In genomic region chr13:106374631-106375030, GRCh38 we compare ENCODE assay signal across 22 cellular contexts.
DNase-seq lines count a peak whose midpoint lies in the region; ATAC-seq and TF ChIP-seq lines count a peak whose summit lies in the region.
"Had no signal": no experiment of that assay in that cellular context is flagged by ENCODE, and none has a peak within 500 bp of the region (broad histone marks: within the 10 kb centered on the region; RNA-seq: fewer than 3 reads in every experiment).

No MANE protein-coding gene starts in this region.

- H3K27ac ChIP-seq in mammary epithelial cell (ENCODE audit: insufficient read depth, low read depth, low read length) (no peak overlapping the region), trophoblast cell (ENCODE audit: low read depth, low read length) (no peak overlapping the region)
- H3K27ac ChIP-seq in effector memory CD4-positive, alpha-beta T cell (ENCODE audit: insufficient read depth, low read length, poor library complexity, severe bottlenecking) = no peak overlapping the region
- H3K27ac ChIP-seq: PC-9 had no signal

- H3K4ac ChIP-seq in trophoblast cell (ENCODE audit: low read depth, low read length) = no peak overlapping the region

- no peak overlapping the region for H3K9ac ChIP-seq in mammary epithelial cell (ENCODE audit: insufficient read depth, low read length)
- H3K9ac ChIP-seq in trophoblast cell (ENCODE audit: low read length) = no peak overlapping the region

- no peak overlapping the region for H3K4me2 ChIP-seq in mammary epithelial cell (ENCODE audit: insufficient read depth, low read depth, low read length)
- H3K4me2 ChIP-seq in trophoblast cell (ENCODE audit: low read length) = no peak overlapping the region
- H3K4me2 ChIP-seq: GM23338, PC-9 had no signal

- H2BK120ac ChIP-seq in trophoblast cell (ENCODE audit: insufficient read depth, low read length, poor library complexity) = peak overlapping the region; percentile 21

- H3K4me3 ChIP-seq in mammary epithelial cell (replicated peaks in 1 of 3; ENCODE audit: insufficient read depth in 1 of 3, low read depth in 2 of 3, low read length in 3 of 3) (no peak overlapping the region), trophoblast cell (ENCODE audit: low read depth, low read length) (no peak overlapping the region)
- H3K4me3 ChIP-seq in effector memory CD4-positive, alpha-beta T cell (ENCODE audit: insufficient read depth, low read depth, low read length, poor library complexity, severe bottlenecking) = no peak overlapping the region
- H3K4me3 ChIP-seq: GM23338, K562, PC-9 had no signal

- H2BK12ac ChIP-seq in trophoblast cell (ENCODE audit: low read length) = peak overlapping the region; percentile 81

- H2AFZ ChIP-seq in mammary epithelial cell (ENCODE audit: low read depth, low read length) = peak overlapping the region; percentile 47
- no peak overlapping the region for H2AFZ ChIP-seq in trophoblast cell (ENCODE audit: insufficient read depth, low read length, poor library complexity)
- H2AFZ ChIP-seq: GM23338, PC-9 had no signal

- H3K23ac ChIP-seq in trophoblast cell (ENCODE audit: low read length) = no peak overlapping the region

- no peaks in the 10 kb centered on the region for H4K20me1 ChIP-seq in mammary epithelial cell (ENCODE audit: insufficient read depth, low read length)

- in situ Hi-C loops in mammary epithelial cell (cut with MboI; ENCODE audit: low sequenced_read_pairs in 2 of 2) = no loop called here

- H3K9me3 Mint-ChIP-seq in stimulated activated naive CD8-positive, alpha-beta T cell treated with anti-CD3 and anti-CD28 coated beads, Interleukin-15, amount 100 ng/mL, for 72 hours = no peaks in the 10 kb centered on the region
- H3K9me3 Mint-ChIP-seq: GM23338 had no signal

- no TSS peak for BruUV-seq in mammary epithelial cell (replicated peaks; lab: Mats Ljungman, UMichigan)

- no peak for ATAC-seq in stimulated activated naive CD8-positive, alpha-beta T cell treated with anti-CD3 and anti-CD28 coated beads, Interleukin-15, amount 100 ng/mL, for 72 hours
- no peak for ATAC-seq in stimulated activated naive CD8-positive, alpha-beta T cell treated with anti-CD3 and anti-CD28 coated beads, Interleukin-15, Interleukin-2, amounts not matched to agents 100 U/mL and 50 U/mL, for 24 hours
- ATAC-seq in HG02678 (IDR thresholded peaks at IDR 0.05; ENCODE audit: unreplicated experiment) (no peak), GM18868 (IDR thresholded peaks at IDR 0.05; ENCODE audit: unreplicated experiment) (no peak), GM18909 (IDR thresholded peaks at IDR 0.05; ENCODE audit: poor library complexity, unreplicated experiment) (no peak)
- ATAC-seq: K562 had no signal

- H3K79me2 ChIP-seq in mammary epithelial cell (ENCODE audit: insufficient read depth, low read length) = no peaks in the 10 kb centered on the region
- H3K79me2 ChIP-seq in trophoblast cell (ENCODE audit: control insufficient read depth, insufficient read depth, low read length, poor library complexity) = no peaks in the 10 kb centered on the region

- H3K27me3 ChIP-seq in mammary epithelial cell (ENCODE audit: insufficient read depth, low read length) (no peaks in the 10 kb centered on the region), trophoblast cell (ENCODE audit: insufficient read depth, low read length) (no peaks in the 10 kb centered on the region)
- no peaks in the 10 kb centered on the region for H3K27me3 ChIP-seq in effector memory CD4-positive, alpha-beta T cell (replicated peaks; ENCODE audit: control insufficient read depth, insufficient read depth, low read length, poor library complexity, severe bottlenecking)

- H3K4me1 ChIP-seq in mammary epithelial cell (ENCODE audit: insufficient read depth, low read length) (peaks cover 35% of the 10 kb centered on the region), trophoblast cell (ENCODE audit: control insufficient read depth in 1 of 2, insufficient read depth in 2 of 2, low read length in 2 of 2) (peaks cover 16 to 28% of the 10 kb centered on the region in 2 experiments)
- H3K4me1 ChIP-seq in effector memory CD4-positive, alpha-beta T cell (ENCODE audit: control insufficient read depth, insufficient read depth, low read length, poor library complexity, severe bottlenecking) = no peaks in the 10 kb centered on the region

- peak overlapping the region; percentile 70 for H4K91ac ChIP-seq in trophoblast cell (ENCODE audit: low read depth, low read length)

- dilution Hi-C loops in mammary epithelial cell (cut with HindIII; ENCODE audit: low sequenced_read_pairs) = no loop called here

- intact Hi-C loops in mammary epithelial cell (cut with micrococcal nuclease) = no loop called here

- H3K18ac ChIP-seq in trophoblast cell (ENCODE audit: low read length) = peak overlapping the region; percentile 78

- H3K36me3 ChIP-seq in mammary epithelial cell (ENCODE audit: insufficient read depth, low read length) (no peaks in the 10 kb centered on the region), trophoblast cell (ENCODE audit: control insufficient read depth in 1 of 2, insufficient read depth in 2 of 2, low read length in 2 of 2) (no peaks in the 10 kb centered on the region)
- H3K36me3 ChIP-seq in effector memory CD4-positive, alpha-beta T cell (ENCODE audit: control insufficient read depth, insufficient read depth, low read length) = no peaks in the 10 kb centered on the region

- H3K79me1 ChIP-seq in trophoblast cell (ENCODE audit: low read length) = peaks cover 20% of the 10 kb centered on the region

- H4K8ac ChIP-seq in trophoblast cell (ENCODE audit: low read depth, low read length) = no peak overlapping the region

- TF ChIP-seq CTCF in mammary epithelial cell (conservative IDR thresholded peaks at IDR 0.05 in 1 of 2, IDR thresholded peaks at IDR 0.05 in 1 of 2; ENCODE audit: extremely low read depth in 1 of 2, insufficient read depth in 1 of 2, low read depth in 1 of 2, low read length in 2 of 2) = no peak

- H3K27me3 Mint-ChIP-seq in stimulated activated naive CD8-positive, alpha-beta T cell treated with anti-CD3 and anti-CD28 coated beads, Interleukin-15, amount 100 ng/mL, for 72 hours = peaks cover 40% of the 10 kb centered on the region

- CTCF ChIA-PET in mammary epithelial cell (lab: Charles Lee; ENCODE audit: low non-redundant PET) = no interaction called here

- peak overlapping the region; percentile 59 for H3K14ac ChIP-seq in trophoblast cell (ENCODE audit: low read length)

- H3K4me1 Mint-ChIP-seq in stimulated activated naive CD8-positive, alpha-beta T cell treated with anti-CD3 and anti-CD28 coated beads, Interleukin-15, amount 100 ng/mL, for 72 hours = peaks cover 20% of the 10 kb centered on the region
- H3K4me1 Mint-ChIP-seq: CD14-positive monocyte had no signal

- no peak overlapping the region for H4K12ac ChIP-seq in trophoblast cell (ENCODE audit: low read depth, low read length)

- 84% methylated on average over 10 of the region's 10 CpGs for whole genome bisulfite sequencing in mammary epithelial cell (ENCODE audit: low coverage, missing lambda C conversion rate)
- no CpG with 5 or more reads among the region's 10 CpGs for WGBS in trophoblast cell (ENCODE audit: extremely low coverage, insufficient coverage, insufficient read length)

- H2AK5ac ChIP-seq in trophoblast cell (ENCODE audit: low read length) = peak overlapping the region; percentile 71

- H2BK5ac ChIP-seq in trophoblast cell (ENCODE audit: low read depth, low read length, poor library complexity) = no peak overlapping the region

- no peak for DNase-seq in stimulated activated naive CD8-positive, alpha-beta T cell treated with anti-CD3 and anti-CD28 coated beads, Interleukin-15, amount 100 ng/mL, for 72 hours
- DNase-seq in stimulated activated naive CD8-positive, alpha-beta T cell treated with anti-CD3 and anti-CD28 coated beads, Interleukin-15, Interleukin-2, amounts not matched to agents 100 U/mL and 50 U/mL, for 24 hours = no peak
- DNase-seq in mammary epithelial cell (no peak), trophoblast cell (no peak)
- DNase-seq in effector memory CD4-positive, alpha-beta T cell = no peak
- DNase-seq: AML-193, GDM1, MM.1S, NCI-H1048, NCI-H1436, NCI-H2029, NCI-H2227 treated with DMSO at 0.1 percent for 48 hours, NCI-H510A, PC-9, RPMI8226, SHP77 had no signal

- no peak overlapping the region for H3K4me3 Mint-ChIP-seq in stimulated activated naive CD8-positive, alpha-beta T cell treated with anti-CD3 and anti-CD28 coated beads, Interleukin-15, amount 100 ng/mL, for 72 hours
- H3K4me3 Mint-ChIP-seq: CD14-positive monocyte, GM23338 had no signal

- peak overlapping the region; percentile 8 to 42 for H3K27ac Mint-ChIP-seq in stimulated activated naive CD8-positive, alpha-beta T cell treated with anti-CD3 and anti-CD28 coated beads, Interleukin-15, amount 100 ng/mL, for 72 hours
- H3K27ac Mint-ChIP-seq: CD14-positive monocyte, GM23338 had no signal

- H3K9me3 ChIP-seq in mammary epithelial cell (replicated peaks; ENCODE audit: insufficient read depth, low read length) (peaks cover 3% of the 10 kb centered on the region), trophoblast cell (ENCODE audit: insufficient read depth, low read depth, low read length) (no peaks in the 10 kb centered on the region)
- no peaks in the 10 kb centered on the region for H3K9me3 ChIP-seq in effector memory CD4-positive, alpha-beta T cell (ENCODE audit: control insufficient read depth, low read length)
